18 cellular contexts compared by ENCODE assay signal in genomic region chr16:54425681-54426549, GRCh38.
DNase-seq lines count a peak whose midpoint lies in the region; ATAC-seq and TF ChIP-seq lines count a peak whose summit lies in the region.
"Had no signal": no experiment of that assay in that cellular context is flagged by ENCODE, and none has a peak within 500 bp of the region (broad histone marks: within the 10 kb centered on the region; RNA-seq: fewer than 3 reads in every experiment).

No MANE protein-coding gene starts in this region.

- in situ Hi-C loops in mammary epithelial cell (cut with MboI; ENCODE audit: low sequenced_read_pairs in 2 of 2) (no loop called here), HAP-1 (cut with MboI; ENCODE audit: low sequenced_read_pairs) (no loop called here)

- no peak overlapping the region for H3K27ac ChIP-seq in mammary epithelial cell (ENCODE audit: insufficient read depth, low read depth, low read length)
- no peak overlapping the region for H3K27ac ChIP-seq in naive thymus-derived CD4-positive, alpha-beta T cell (ENCODE audit: low read depth, low read length)
- H3K27ac ChIP-seq: BLaER1 had no signal

- dilution Hi-C loops in mammary epithelial cell (cut with HindIII; ENCODE audit: low sequenced_read_pairs): no loop called here

- H3K4me3 ChIP-seq in mammary epithelial cell (replicated peaks in 1 of 3; ENCODE audit: insufficient read depth in 1 of 3, low read depth in 2 of 3, low read length in 3 of 3) (no peak overlapping the region), HAP-1 (no peak overlapping the region)
- H3K4me3 ChIP-seq in naive thymus-derived CD4-positive, alpha-beta T cell (ENCODE audit: low read length): no peak overlapping the region
- H3K4me3 ChIP-seq: BLaER1, GM12878, K562 had no signal

- H3K4me1 Mint-ChIP-seq in naive thymus-derived CD4-positive, alpha-beta T cell: peaks cover 0 to 3% (median 0%) of the 10 kb centered on the region in 7 donors
- H3K4me1 Mint-ChIP-seq in activated naive CD4-positive, alpha-beta T cell treated with anti-CD3 and anti-CD28 coated beads for 36 hours (ENCODE audit: low read depth): no peaks in the 10 kb centered on the region

- CTCF ChIA-PET in mammary epithelial cell (lab: Charles Lee; ENCODE audit: low non-redundant PET): no interaction called here
- CTCF ChIA-PET in naive thymus-derived CD4-positive, alpha-beta T cell (lab: Charles Lee): no interaction called here
- CTCF ChIA-PET in activated naive CD4-positive, alpha-beta T cell treated with anti-CD3 and anti-CD28 coated beads for 36 hours (lab: Charles Lee): no interaction called here

- no peaks in the 10 kb centered on the region for H3K9me3 ChIP-seq in mammary epithelial cell (replicated peaks; ENCODE audit: insufficient read depth, low read length)
- H3K9me3 ChIP-seq in naive thymus-derived CD4-positive, alpha-beta T cell (ENCODE audit: control insufficient read depth in 2 of 3, low read length in 3 of 3): peaks cover 0 to 9% (median 0%) of the 10 kb centered on the region in 3 experiments
- peaks cover 3% of the 10 kb centered on the region; the same call in 1 of the 2 replicates for H3K9me3 ChIP-seq in HAP-1

- H3K4me2 ChIP-seq in mammary epithelial cell (ENCODE audit: insufficient read depth, low read depth, low read length): peak overlapping the region; percentile 26
- H3K4me2 ChIP-seq: BLaER1 had no signal

- H3K4me3 Mint-ChIP-seq in naive thymus-derived CD4-positive, alpha-beta T cell: no peak overlapping the region
- no peak overlapping the region for H3K4me3 Mint-ChIP-seq in activated naive CD4-positive, alpha-beta T cell treated with anti-CD3 and anti-CD28 coated beads for 36 hours

- no peaks in the 10 kb centered on the region for H4K20me1 ChIP-seq in mammary epithelial cell (ENCODE audit: insufficient read depth, low read length)
- H4K20me1 ChIP-seq: BLaER1 had no signal

- TF ChIP-seq CTCF in mammary epithelial cell (conservative IDR thresholded peaks at IDR 0.05 in 1 of 2, IDR thresholded peaks at IDR 0.05 in 1 of 2; ENCODE audit: extremely low read depth in 1 of 2, insufficient read depth in 1 of 2, low read depth in 1 of 2, low read length in 2 of 2): no peak

- H2AFZ ChIP-seq in mammary epithelial cell (ENCODE audit: low read depth, low read length): no peak overlapping the region

- peak; percentile 25 for DNase-seq in NCI-H748 (lab: John Stamatoyannopoulos, UW; ENCODE audit: unreplicated experiment)
- no peak for DNase-seq in NCI-H748 treated with DMSO at 0.1 percent for 48 hours (lab: John Stamatoyannopoulos, UW)
- peak; percentile 25 for DNase-seq in mammary epithelial cell
- DNase-seq in naive thymus-derived CD4-positive, alpha-beta T cell: no peak
- no peak for DNase-seq in activated naive CD4-positive, alpha-beta T cell treated with anti-CD3 and anti-CD28 coated beads for 36 hours
- DNase-seq in HAP-1 (ENCODE audit: low spot score in 2 of 2): no peak
- no peak for DNase-seq in stimulated activated naive CD8-positive, alpha-beta T cell treated with anti-CD3 and anti-CD28 coated beads, Interleukin-15, Interleukin-2, amounts not matched to agents 100 U/mL and 50 U/mL, for 24 hours
- no peak for DNase-seq in GDM1 (lab: John Stamatoyannopoulos, UW)
- DNase-seq: DND-41, GOT3, NCI-H1694 treated with DMSO at 0.1 percent for 48 hours, NCI-H446, NCI-H82 had no signal

- H3K9ac ChIP-seq in mammary epithelial cell (ENCODE audit: insufficient read depth, low read length): no peak overlapping the region
- H3K9ac ChIP-seq: BLaER1 had no signal

- H3K27me3 Mint-ChIP-seq in naive thymus-derived CD4-positive, alpha-beta T cell: peaks cover 20 to 49% (median 32%) of the 10 kb centered on the region in 5 donors
- peaks cover 37% of the 10 kb centered on the region for H3K27me3 Mint-ChIP-seq in activated naive CD4-positive, alpha-beta T cell treated with anti-CD3 and anti-CD28 coated beads for 36 hours (ENCODE audit: low read depth)

- no peaks in the 10 kb centered on the region for H3K79me2 ChIP-seq in mammary epithelial cell (ENCODE audit: insufficient read depth, low read length)

- H3K27me3 ChIP-seq in mammary epithelial cell (ENCODE audit: insufficient read depth, low read length): peaks cover 2% of the 10 kb centered on the region
- H3K27me3 ChIP-seq in naive thymus-derived CD4-positive, alpha-beta T cell (ENCODE audit: control insufficient read depth in 2 of 2, insufficient read depth in 2 of 2, low read length in 2 of 2): no peaks in the 10 kb centered on the region
- H3K27me3 ChIP-seq in HAP-1 (ENCODE audit: low read depth): peaks cover 5% of the 10 kb centered on the region; the same call in 1 of the 2 replicates

- POLR2A ChIA-PET in naive thymus-derived CD4-positive, alpha-beta T cell (lab: Charles Lee): no interaction called here

- no TSS peak for BruUV-seq in mammary epithelial cell (replicated peaks; lab: Mats Ljungman, UMichigan)

- H3K4me1 ChIP-seq in mammary epithelial cell (ENCODE audit: insufficient read depth, low read length) (peaks cover 44% of the 10 kb centered on the region), HAP-1 (no peaks in the 10 kb centered on the region)
- no peaks in the 10 kb centered on the region for H3K4me1 ChIP-seq in naive thymus-derived CD4-positive, alpha-beta T cell (ENCODE audit: control insufficient read depth in 2 of 2, insufficient read depth in 2 of 2, low read length in 2 of 2)
- H3K4me1 ChIP-seq: BLaER1 had no signal

- peaks cover 0 to 9% (median 0%) of the 10 kb centered on the region in 5 donors for H3K36me3 Mint-ChIP-seq in naive thymus-derived CD4-positive, alpha-beta T cell
- no peaks in the 10 kb centered on the region for H3K36me3 Mint-ChIP-seq in activated naive CD4-positive, alpha-beta T cell treated with anti-CD3 and anti-CD28 coated beads for 36 hours (ENCODE audit: low read depth)

- intact Hi-C loops in mammary epithelial cell (cut with micrococcal nuclease): loop anchor here (2.0 kb wide), 1 partner anchor 19 kb away; no protein-coding TSS in a partner anchor
- intact Hi-C loops in naive thymus-derived CD4-positive, alpha-beta T cell (cut with micrococcal nuclease): no loop called here
- intact Hi-C loops in activated naive CD4-positive, alpha-beta T cell treated with anti-CD3 and anti-CD28 coated beads for 36 hours (cut with micrococcal nuclease): no loop called here

- H3K9me3 Mint-ChIP-seq in naive thymus-derived CD4-positive, alpha-beta T cell: peaks cover 0 to 21% (median 8%) of the 10 kb centered on the region in 11 donors
- H3K9me3 Mint-ChIP-seq in activated naive CD4-positive, alpha-beta T cell treated with anti-CD3 and anti-CD28 coated beads for 36 hours: peaks cover 7% of the 10 kb centered on the region

- H3K27ac Mint-ChIP-seq in naive thymus-derived CD4-positive, alpha-beta T cell: no peak overlapping the region
- H3K27ac Mint-ChIP-seq in activated naive CD4-positive, alpha-beta T cell treated with anti-CD3 and anti-CD28 coated beads for 36 hours: no peak overlapping the region

- peak; percentile 41 for ATAC-seq in naive thymus-derived CD4-positive, alpha-beta T cell
- ATAC-seq in stimulated activated naive CD8-positive, alpha-beta T cell treated with anti-CD3 and anti-CD28 coated beads, Interleukin-15, Interleukin-2, amounts not matched to agents 100 U/mL and 50 U/mL, for 24 hours: no peak
- ATAC-seq: GM12878, K562, Panc1, Right ventricle myocardium inferior had no signal

- no peaks in the 10 kb centered on the region for H3K36me3 ChIP-seq in mammary epithelial cell (ENCODE audit: insufficient read depth, low read length)
- no peaks in the 10 kb centered on the region for H3K36me3 ChIP-seq in naive thymus-derived CD4-positive, alpha-beta T cell (ENCODE audit: control insufficient read depth in 2 of 3, insufficient read depth in 3 of 3, low read length in 3 of 3)
- no peaks in the 10 kb centered on the region for H3K36me3 ChIP-seq in HAP-1 (replicated peaks)
- H3K36me3 ChIP-seq: BLaER1 had no signal

- WGBS in mammary epithelial cell (ENCODE audit: low coverage, missing lambda C conversion rate): 39% methylated on average over 11 of the region's 12 CpGs

Comparison
In these comparisons a context has a peak if more than half of its experiments do, and no peak if none do; other contexts are left out.
1. DNase-seq: peak in NCI-H748 (single experiment) and mammary epithelial cell (single experiment); none in NCI-H748 treated with DMSO at 0.1 percent for 48 hours (single experiment), naive thymus-derived CD4-positive, alpha-beta T cell (0 of 9), activated naive CD4-positive, alpha-beta T cell treated with anti-CD3 and anti-CD28 coated beads for 36 hours (single experiment), HAP-1 (0 of 2), stimulated activated naive CD8-positive, alpha-beta T cell treated with anti-CD3 and anti-CD28 coated beads, Interleukin-15, Interleukin-2, amounts not matched to agents 100 U/mL and 50 U/mL, for 24 hours (single experiment) and GDM1 (single experiment).